Comparison of ENCODE assay signal across 12 cellular contexts in the genomic region with DNA sequence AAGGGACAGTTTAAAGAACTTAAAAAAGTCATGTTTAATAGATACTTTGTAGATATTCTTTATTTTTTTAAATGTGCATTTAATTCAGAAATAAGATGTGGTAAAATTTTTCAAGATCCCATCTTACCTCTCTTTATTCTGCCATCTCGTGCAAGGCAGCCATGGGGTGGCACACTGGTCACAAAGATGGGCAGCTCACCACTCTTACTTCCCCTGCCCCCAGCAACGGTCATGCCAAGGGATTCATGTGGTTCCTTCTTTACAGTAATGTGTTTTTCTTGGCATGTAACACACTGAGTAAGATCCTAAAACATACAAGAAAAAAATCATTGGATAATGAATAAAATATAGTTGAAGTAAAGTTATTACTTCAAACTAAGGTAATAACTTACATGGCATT.
A peak's percentile ranks its signal among the peaks of the same experiment; 100 is the strongest.
DNase-seq lines count a peak whose midpoint lies in the region; ATAC-seq and TF ChIP-seq lines count a peak whose summit lies in the region.
"Had no signal": no experiment of that assay in that cellular context is flagged by ENCODE, and none has a peak within 500 bp of the region (broad histone marks: within the 10 kb centered on the region; RNA-seq: fewer than 3 reads in every experiment).

No MANE protein-coding gene starts in this region.

- H3K4me3 Mint-ChIP-seq in activated T-helper 2 cell treated with anti-CD3 and anti-CD28 coated beads, Interferon-gamma antibody, Interleukin-2, Interleukin-4, amounts not matched to agents 10 μg/mL and 5 μg/mL and 100 μg/mL, durations not matched to agents 14 hours and 24 hours and 36 hours (ENCODE audit: low read depth) = no peak overlapping the region
- H3K4me3 Mint-ChIP-seq: nephron progenitor cell had no signal

- DNase-seq in Ammon's horn (ENCODE audit: low spot score) (peak; percentile 29), LNCaP clone FGC (ENCODE audit: low read depth) (no peak), cardiac fibroblast (ENCODE audit: low read depth in 2 of 2) (peak; percentile 78 to 88), medulla oblongata (ENCODE audit: extremely low spot score) (peak; percentile 42), stomach (no peak), DMS53 (lab: John Stamatoyannopoulos, UW) (no peak)
- no peak for DNase-seq in activated T-helper 2 cell treated with anti-CD3 and anti-CD28 coated beads, Interferon-gamma antibody, Interleukin-2, Interleukin-4, amounts not matched to agents 10 μg/mL and 5 μg/mL and 100 μg/mL, durations not matched to agents 14 hours and 24 hours and 36 hours (ENCODE audit: low spot score)
- DNase-seq: NCI-H2171; nephron progenitor cell; stimulated activated naive CD8-positive, alpha-beta T cell treated with anti-CD3 and anti-CD28 coated beads, Interleukin-15, Interleukin-2, amounts not matched to agents 100 U/mL and 50 U/mL, for 24 hours had no signal

- WGBS in stomach, 5 donors = 51 to 72% (median 66%) methylated on average over 2 of the region's 2 CpGs

- H3K4me1 ChIP-seq in stomach = peaks cover 0 to 14% (median 4%) of the 10 kb centered on the region in 4 donors

- H3K4me3 ChIP-seq in LNCaP clone FGC (ENCODE audit: low read depth, low read length) (no peak overlapping the region), cardiac fibroblast (replicated peaks in 1 of 2; ENCODE audit: low read depth in 2 of 2, low read length in 2 of 2) (no peak overlapping the region), stomach (no peak overlapping the region)

- H3K9me3 Mint-ChIP-seq in activated T-helper 2 cell treated with anti-CD3 and anti-CD28 coated beads, Interferon-gamma antibody, Interleukin-2, Interleukin-4, amounts not matched to agents 10 μg/mL and 5 μg/mL and 100 μg/mL, durations not matched to agents 14 hours and 24 hours and 36 hours = no peaks in the 10 kb centered on the region

- TF ChIP-seq CTCF in LNCaP clone FGC (IDR thresholded peaks at IDR 0.05; ENCODE audit: control insufficient read depth, extremely low read depth, insufficient read depth) (peak; percentile 15; the same call in 1 of the 2 replicates), cardiac fibroblast (IDR thresholded peaks at IDR 0.05; ENCODE audit: low read depth, low read length) (no peak), stomach (IDR thresholded peaks at IDR 0.05) (no peak)

- H3K36me3 ChIP-seq in stomach = peaks cover 0 to 62% (median 51%) of the 10 kb centered on the region in 4 donors

- H3K27me3 Mint-ChIP-seq in activated T-helper 2 cell treated with anti-CD3 and anti-CD28 coated beads, Interferon-gamma antibody, Interleukin-2, Interleukin-4, amounts not matched to agents 10 μg/mL and 5 μg/mL and 100 μg/mL, durations not matched to agents 14 hours and 24 hours and 36 hours (ENCODE audit: low read depth) = no peaks in the 10 kb centered on the region

- peaks cover 28% of the 10 kb centered on the region for H3K36me3 Mint-ChIP-seq in activated T-helper 2 cell treated with anti-CD3 and anti-CD28 coated beads, Interferon-gamma antibody, Interleukin-2, Interleukin-4, amounts not matched to agents 10 μg/mL and 5 μg/mL and 100 μg/mL, durations not matched to agents 14 hours and 24 hours and 36 hours (ENCODE audit: low read depth)

- no peak for TF ChIP-seq POLR2A in stomach (IDR thresholded peaks at IDR 0.05)

- peaks cover 5% of the 10 kb centered on the region for H3K4me1 Mint-ChIP-seq in activated T-helper 2 cell treated with anti-CD3 and anti-CD28 coated beads, Interferon-gamma antibody, Interleukin-2, Interleukin-4, amounts not matched to agents 10 μg/mL and 5 μg/mL and 100 μg/mL, durations not matched to agents 14 hours and 24 hours and 36 hours (ENCODE audit: low read depth)
- H3K4me1 Mint-ChIP-seq: nephron progenitor cell had no signal

- H3K9me3 ChIP-seq in stomach = no peaks in the 10 kb centered on the region

- H3K27me3 ChIP-seq in stomach = no peaks in the 10 kb centered on the region

- H3K27ac Mint-ChIP-seq in activated T-helper 2 cell treated with anti-CD3 and anti-CD28 coated beads, Interferon-gamma antibody, Interleukin-2, Interleukin-4, amounts not matched to agents 10 μg/mL and 5 μg/mL and 100 μg/mL, durations not matched to agents 14 hours and 24 hours and 36 hours = no peak overlapping the region
- H3K27ac Mint-ChIP-seq: nephron progenitor cell had no signal

- TF ChIP-seq EP300 in stomach (IDR thresholded peaks at IDR 0.05) = no peak

- no peak for ATAC-seq in GM19452 (IDR thresholded peaks at IDR 0.05; ENCODE audit: unreplicated experiment)
- ATAC-seq: stimulated activated naive CD8-positive, alpha-beta T cell treated with anti-CD3 and anti-CD28 coated beads, Interleukin-15, Interleukin-2, amounts not matched to agents 100 U/mL and 50 U/mL, for 24 hours had no signal

- no peak overlapping the region for H3K27ac ChIP-seq in stomach
- H3K27ac ChIP-seq: RWPE1 had no signal

- intact Hi-C loops in activated T-helper 2 cell treated with anti-CD3 and anti-CD28 coated beads, Interferon-gamma antibody, Interleukin-2, Interleukin-4, amounts not matched to agents 10 μg/mL and 5 μg/mL and 100 μg/mL, durations not matched to agents 14 hours and 24 hours and 36 hours (cut with micrococcal nuclease) = no loop called here
- intact Hi-C loops in stomach (cut with DNase I; ENCODE audit: low total_unique reads) = no loop called here

Comparison
In these comparisons a context has a peak if more than half of its experiments do, and no peak if none do; other contexts are left out.
1. DNase-seq: peak in Ammon's horn (single experiment), cardiac fibroblast (2 of 2) and medulla oblongata (single experiment); none in LNCaP clone FGC (single experiment), activated T-helper 2 cell treated with anti-CD3 and anti-CD28 coated beads, Interferon-gamma antibody, Interleukin-2, Interleukin-4, amounts not matched to agents 10 μg/mL and 5 μg/mL and 100 μg/mL, durations not matched to agents 14 hours and 24 hours and 36 hours (single experiment), stomach (single experiment) and DMS53 (single experiment).